8 cellular contexts compared by ENCODE assay signal in the genomic region with DNA sequence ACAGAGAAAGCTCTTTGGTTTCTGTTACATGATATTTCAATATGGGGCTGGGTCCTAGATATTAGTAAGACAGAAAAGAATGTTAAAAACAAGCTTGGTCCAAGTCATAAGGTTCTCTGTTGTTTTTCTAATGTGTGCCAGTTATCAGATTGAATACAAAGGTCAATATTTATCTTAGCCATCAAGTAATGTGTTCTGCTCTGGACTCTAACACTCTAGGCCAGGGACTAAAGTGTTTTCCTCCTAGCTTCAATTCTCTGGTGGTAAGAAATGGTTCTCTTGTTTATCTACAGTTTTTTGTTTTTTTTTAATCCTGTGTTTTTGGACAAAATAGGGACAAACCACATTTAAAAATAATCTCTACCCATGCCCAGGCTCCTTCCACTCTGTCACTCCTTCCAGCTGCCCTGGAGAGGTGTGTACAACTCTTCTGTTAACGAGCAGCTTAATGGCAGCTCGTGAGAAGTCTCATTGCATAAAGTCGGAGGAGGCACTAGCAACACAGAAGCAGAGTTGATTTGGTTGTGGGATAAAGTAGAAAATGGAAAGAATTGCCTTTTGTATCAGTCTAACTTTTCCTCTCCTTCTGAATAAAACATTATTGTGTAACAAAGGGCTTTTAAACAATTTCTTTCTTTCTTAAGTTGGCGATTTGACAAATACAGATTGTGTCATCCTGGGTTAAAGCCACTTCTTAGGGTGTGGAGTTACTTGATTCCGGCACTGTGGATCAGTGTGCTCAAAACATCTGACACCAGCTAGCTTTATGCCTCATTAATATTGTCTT. TPM values are rescaled to one million over a fixed set of nuclear protein-coding genes. Genes with fewer than 3 reads are reported as not detected.
DNase-seq lines count a peak whose midpoint lies in the region; ATAC-seq and TF ChIP-seq lines count a peak whose summit lies in the region.

No MANE protein-coding gene starts in this region.

- no peak overlapping the region for H3K4me3 ChIP-seq in psoas muscle

- H3K27me3 ChIP-seq in psoas muscle (ENCODE audit: insufficient read depth in 3 of 3, low read length in 2 of 3) = no peaks in the 10 kb centered on the region

- H3K9me3 ChIP-seq in psoas muscle = no peaks in the 10 kb centered on the region

- H3K27ac ChIP-seq in psoas muscle (no peak overlapping the region), RWPE1 (no peak overlapping the region)

- peak in 3 of 4 donors; percentile 43 to 90 (median 80) for ATAC-seq in psoas muscle
- ATAC-seq in GM21367 (IDR thresholded peaks at IDR 0.05; ENCODE audit: unreplicated experiment) = no peak
- no peak for ATAC-seq in GM18519 (IDR thresholded peaks at IDR 0.05; ENCODE audit: low FRiP score, unreplicated experiment)
- no peak for ATAC-seq in HG02588 (IDR thresholded peaks at IDR 0.05; ENCODE audit: unreplicated experiment)

- 25 to 43% (median 31%) methylated on average over 5 of the region's 5 CpGs for WGBS in psoas muscle, 3 donors

- H3K36me3 ChIP-seq in psoas muscle (ENCODE audit: insufficient read depth in 1 of 2, low read depth in 1 of 2) = no peaks in the 10 kb centered on the region

- POLR2A ChIA-PET in RWPE1 (lab: Yijun Ruan, JAX; ENCODE audit: low non-redundant PET) = no interaction called here

- intact Hi-C loops in psoas muscle (cut with DNase I) = no loop called here

- CTCF ChIA-PET in RWPE1 (lab: Yijun Ruan, JAX) = interaction anchor here (0.6 to 0.7 kb wide), 2 partner anchors 16 to 804 kb away, joined by 3 to 4 read pairs; no protein-coding TSS in a partner anchor

- H3K4me1 ChIP-seq in psoas muscle = no peaks in the 10 kb centered on the region

- DNase-seq in DMS153 (lab: John Stamatoyannopoulos, UW) (peak; percentile 72), NCI-H748 (lab: John Stamatoyannopoulos, UW; ENCODE audit: unreplicated experiment) (peak; percentile 77), fibroblast of the conjunctiva (ENCODE audit: low read depth) (peak; percentile 84), psoas muscle (no peak), RWPE1 (ENCODE audit: low spot score) (no peak)

- TF ChIP-seq CTCF in psoas muscle (IDR thresholded peaks at IDR 0.05) (no peak), RWPE1 (conservative IDR thresholded peaks at IDR 0.05; ENCODE audit: low read depth) (no peak)

RNA-seq across cellular contexts. Expression of a gene that starts 8.0 kb away (rescaled TPM):
- total RNA-seq in psoas muscle = 10 to 100 TPM; 15.1 to 20.2 (median 18.5) TPM
- 1 to 10 TPM; 4.2 to 9.9 (median 6.4) TPM for polyA plus RNA-seq in psoas muscle

Comparison
In these comparisons a context has a peak if more than half of its experiments do, and no peak if none do; other contexts are left out.
1. DNase-seq: peak in DMS153 (single experiment), NCI-H748 (single experiment) and fibroblast of the conjunctiva (single experiment); none in psoas muscle (0 of 2) and RWPE1 (single experiment).
2. ATAC-seq: peak in psoas muscle (3 of 4); none in GM21367 (single experiment), GM18519 (single experiment) and HG02588 (single experiment).